In the genomic region with DNA sequence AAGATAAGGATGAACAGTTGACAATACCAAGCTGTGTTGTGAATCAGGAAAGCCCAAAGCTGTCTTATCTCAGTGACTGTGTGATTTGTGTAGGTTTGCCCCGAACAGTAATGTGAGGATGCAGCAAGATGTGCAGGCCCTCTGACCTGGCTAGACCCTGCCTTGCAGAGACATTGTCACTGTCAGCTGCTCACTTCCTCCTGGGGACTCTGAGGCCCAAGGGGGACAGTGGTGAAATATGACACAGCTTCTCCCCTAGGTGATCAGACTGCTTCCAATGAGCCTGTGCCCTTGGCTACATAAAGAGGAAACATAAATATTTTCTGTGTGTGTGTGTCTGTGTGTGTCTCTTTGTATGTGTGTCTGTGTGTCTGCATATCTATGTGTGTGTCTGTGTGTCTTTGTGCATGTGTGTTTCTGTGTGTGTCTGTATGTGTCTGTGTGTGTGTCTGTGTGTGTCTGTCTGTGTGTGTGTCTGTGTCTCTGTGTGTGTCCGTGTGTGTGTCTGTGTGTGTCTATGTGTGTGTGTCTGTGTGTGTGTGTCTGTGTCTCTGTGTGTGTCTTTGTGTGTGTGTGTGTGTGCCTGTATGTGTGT, we compare ENCODE assay signal across 1 cellular context.
TF ChIP-seq lines count a peak whose summit lies in the region.

No MANE protein-coding gene starts in this region.

TF ChIP-seq in A549, 52 proteins besides CTCF, POLR2A, EP300 and RAD21 (continued from another document):
- TF ChIP-seq HMGXB4 (CRISPR knock-in tag; IDR thresholded peaks at IDR 0.05; ENCODE audit: borderline replicate concordance) (no peak), ZC3H11A (IDR thresholded peaks at IDR 0.05) (no peak), BCL3 (IDR thresholded peaks at IDR 0.05) (no peak), FOSB (CRISPR knock-in tag; IDR thresholded peaks at IDR 0.05) (no peak), NR3C1 (IDR thresholded peaks at IDR 0.05) (no peak), RFX5 (IDR thresholded peaks at IDR 0.05) (no peak), ESRRA (IDR thresholded peaks at IDR 0.05; ENCODE audit: borderline replicate concordance, low read length) (no peak), KDM1A (IDR thresholded peaks at IDR 0.05; ENCODE audit: low read depth) (no peak), JUN (IDR thresholded peaks at IDR 0.05) (no peak), FOSL2 (IDR thresholded peaks at IDR 0.05) (no peak), FOSL2 (CRISPR knock-in tag; IDR thresholded peaks at IDR 0.05) (no peak), TFCP2L1 (CRISPR knock-in tag; IDR thresholded peaks at IDR 0.05) (no peak), EHMT2 (IDR thresholded peaks at IDR 0.05; ENCODE audit: low read depth) (no peak)
- TF ChIP-seq, protein P1, sequence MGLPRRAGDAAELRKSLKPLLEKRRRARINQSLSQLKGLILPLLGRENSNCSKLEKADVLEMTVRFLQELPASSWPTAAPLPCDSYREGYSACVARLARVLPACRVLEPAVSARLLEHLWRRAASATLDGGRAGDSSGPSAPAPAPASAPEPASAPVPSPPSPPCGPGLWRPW (IDR thresholded peaks at IDR 0.05) = no peak
